In the genomic region with DNA sequence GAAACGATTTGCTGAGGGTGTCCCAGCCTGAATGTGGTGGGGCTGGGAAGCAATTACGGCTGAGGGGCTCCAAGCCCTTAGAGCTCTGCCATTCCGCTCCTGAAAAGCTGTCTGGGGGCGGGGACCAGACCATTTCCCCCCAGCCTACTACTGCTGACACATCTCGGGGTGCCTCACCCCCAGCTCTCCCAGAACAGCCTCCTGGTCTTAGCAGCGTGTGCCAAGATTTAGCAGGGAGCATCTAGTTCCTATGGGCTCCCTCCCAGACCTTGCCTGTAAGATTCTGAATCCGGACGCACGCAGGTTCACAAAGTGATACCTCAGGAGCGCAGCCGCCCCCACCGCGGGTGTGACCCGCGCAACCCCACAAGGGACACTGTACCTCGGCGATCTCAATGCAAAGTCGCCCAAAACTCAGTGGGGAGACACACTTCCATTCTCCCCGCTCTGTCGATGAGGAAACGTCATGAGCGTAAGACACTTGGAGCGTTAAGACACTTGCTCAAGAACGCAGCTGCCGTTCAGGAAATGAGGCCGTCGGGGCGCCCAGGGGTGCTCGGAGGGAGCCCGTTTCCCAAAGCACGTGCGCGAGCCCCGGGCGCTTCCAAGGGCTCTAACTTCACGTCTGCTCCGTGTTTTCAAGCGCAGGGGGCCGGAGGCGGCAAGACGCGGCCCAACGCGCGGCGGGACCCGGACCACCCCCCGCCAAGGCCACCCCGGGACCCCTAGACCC, we compare ENCODE assay signal across 8 cellular contexts. TPM values are rescaled to one million over a fixed set of nuclear protein-coding genes. Genes with fewer than 3 reads are reported as not detected.
DNase-seq lines count a peak whose midpoint lies in the region; ATAC-seq and TF ChIP-seq lines count a peak whose summit lies in the region.

No MANE protein-coding gene starts in this region.

- DNase-seq in ELF-1 (ENCODE audit: low read depth, low spot score) (peak; percentile 35), dermis blood vessel endothelial cell (peak; percentile 44), medulla oblongata (ENCODE audit: extremely low spot score) (peak; percentile 19), OCI-M2 (lab: John Stamatoyannopoulos, UW; ENCODE audit: unreplicated experiment) (no peak)
- DNase-seq in activated CD4-positive, CD25-positive, alpha-beta regulatory T cell treated with anti-CD3 and anti-CD28 coated beads, Interleukin-2, amount 50 U/mL, for 72 hours, result peak; percentile 54
- peak; percentile 24 to 40 for DNase-seq in stimulated activated CD8-positive, alpha-beta memory T cell treated with anti-CD3 and anti-CD28 coated beads, Interleukin-7, amount 100 ng/mL, for 4 hours (ENCODE audit: low read depth in 2 of 2)

- peak; percentile 42 for ATAC-seq in GM21619 (IDR thresholded peaks at IDR 0.05; ENCODE audit: unreplicated experiment)

- TF ChIP-seq RAD21 in Ishikawa (IDR thresholded peaks at IDR 0.05; ENCODE audit: low read depth), result no peak

- no peak for TF ChIP-seq EP300 in Ishikawa (IDR thresholded peaks at IDR 0.05; ENCODE audit: borderline replicate concordance)

TF ChIP-seq in Ishikawa, 13 proteins besides CTCF, POLR2A, EP300 and RAD21:
- no peak; the same call in 1 of the 2 replicates for TF ChIP-seq ZBTB7A (IDR thresholded peaks at IDR 0.05; ENCODE audit: low read depth)
- TF ChIP-seq, protein P1, sequence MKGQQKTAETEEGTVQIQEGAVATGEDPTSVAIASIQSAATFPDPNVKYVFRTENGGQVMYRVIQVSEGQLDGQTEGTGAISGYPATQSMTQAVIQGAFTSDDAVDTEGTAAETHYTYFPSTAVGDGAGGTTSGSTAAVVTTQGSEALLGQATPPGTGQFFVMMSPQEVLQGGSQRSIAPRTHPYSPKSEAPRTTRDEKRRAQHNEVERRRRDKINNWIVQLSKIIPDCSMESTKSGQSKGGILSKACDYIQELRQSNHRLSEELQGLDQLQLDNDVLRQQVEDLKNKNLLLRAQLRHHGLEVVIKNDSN (IDR thresholded peaks at IDR 0.05), result 0 out of 2 replicates have a peak, but pooled peaks have one; percentile 5
- TF ChIP-seq, protein P2, sequence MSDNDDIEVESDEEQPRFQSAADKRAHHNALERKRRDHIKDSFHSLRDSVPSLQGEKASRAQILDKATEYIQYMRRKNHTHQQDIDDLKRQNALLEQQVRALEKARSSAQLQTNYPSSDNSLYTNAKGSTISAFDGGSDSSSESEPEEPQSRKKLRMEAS (IDR thresholded peaks at IDR 0.05), result peak; percentile 88

RNA-seq across cellular contexts. Expression of a gene that starts 0.6 kb away (rescaled TPM):
- 12.9 and 18.3 TPM in 2 replicates for total RNA-seq in dermis blood vessel endothelial cell

RNA-seq across cellular contexts. Expression of a gene that starts 19.0 kb away (rescaled TPM):
- total RNA-seq in dermis blood vessel endothelial cell, result 17.0 and 17.9 TPM in 2 replicates

RNA-seq across cellular contexts. Expression of a gene that starts 30.6 kb away (rescaled TPM):
- 61.8 and 165 TPM in 2 replicates for total RNA-seq in dermis blood vessel endothelial cell

RNA-seq across cellular contexts. Expression of a gene that starts 30.7 kb away (rescaled TPM):
- total RNA-seq in dermis blood vessel endothelial cell, result 20.1 and 24.4 TPM in 2 replicates

RNA-seq across cellular contexts. Expression of a gene that starts 36.8 kb away (rescaled TPM):
- total RNA-seq in dermis blood vessel endothelial cell, result 15.0 and 19.0 TPM in 2 replicates
